Comparison of ENCODE assay signal across 1 cellular context in genomic region chr3:195160908-195161434, GRCh38.
TF ChIP-seq lines count a peak whose summit lies in the region.

No MANE protein-coding gene starts in this region.

TF ChIP-seq in liver, 16 proteins besides CTCF, POLR2A, EP300 and RAD21 (continued from another document):
- TF ChIP-seq ATF3 (IDR thresholded peaks at IDR 0.05), result no peak
TF ChIP-seq in liver: peak in this region for 0.
